In genomic region chr1:228341450-228341813, GRCh38 we compare ENCODE assay signal across 29 cellular contexts.
DNase-seq lines count a peak whose midpoint lies in the region; ATAC-seq, FAIRE-seq and TF ChIP-seq lines count a peak whose summit lies in the region.
"Had no signal": no experiment of that assay in that cellular context is flagged by ENCODE, and none has a peak within 500 bp of the region (broad histone marks: within the 10 kb centered on the region; RNA-seq: fewer than 3 reads in every experiment).

No MANE protein-coding gene starts in this region.

- peak; percentile 10 for DNase-seq in activated CD8-positive, alpha-beta memory T cell treated with anti-CD3 and anti-CD28 coated beads, Interleukin-2, amount 50 U/mL, for 4 hours
- DNase-seq in activated CD8-positive, alpha-beta memory T cell treated with anti-CD3 and anti-CD28 coated beads for 24 hours: no peak
- DNase-seq in adrenal gland: peak in 4 of 7 donors; percentile 4 to 16 (median 4)
- peak; percentile 56 for DNase-seq in kidney
- DNase-seq in psoas muscle: peak; percentile 9 to 50
- DNase-seq in activated CD4-positive, alpha-beta memory T cell treated with anti-CD3 and anti-CD28 coated beads for 36 hours: no peak
- DNase-seq in COLO668 (lab: John Stamatoyannopoulos, UW; ENCODE audit: unreplicated experiment): no peak
- DNase-seq: activated CD8-positive, alpha-beta memory T cell treated with anti-CD3 and anti-CD28 coated beads, Interleukin-2, amount 10 ng/mL, durations not matched to agents 7 days and 5 days; anterior cingulate cortex; CD4-positive, CD25-positive, alpha-beta regulatory T cell; effector memory CD4-positive, alpha-beta T cell; midbrain; naive B cell; NCI-H2107; NCI-H446 treated with DMSO at 0.1 percent for 48 hours; occipital lobe; stimulated activated CD4-positive, alpha-beta T cell treated with anti-CD3 and anti-CD28 coated beads, Interleukin-2, amount 100 ng/mL, for 24 hours had no signal

- peaks cover 9% of the 10 kb centered on the region for H3K9me3 Mint-ChIP-seq in activated CD4-positive, alpha-beta memory T cell treated with anti-CD3 and anti-CD28 coated beads for 36 hours
- H3K9me3 Mint-ChIP-seq: stimulated activated naive CD8-positive, alpha-beta T cell treated with anti-CD3 and anti-CD28 coated beads, Interleukin-15, Interleukin-2, amounts not matched to agents 100 ng/mL and 50 ng/mL, for 24 hours had no signal

- no peak for TF ChIP-seq POLR2A in adrenal gland (IDR thresholded peaks at IDR 0.05)

- no peaks in the 10 kb centered on the region for H3K36me3 ChIP-seq in adrenal gland (replicated peaks in 1 of 2)
- H3K36me3 ChIP-seq in kidney (ENCODE audit: control insufficient read depth in 1 of 2, insufficient read depth in 2 of 2, low read length in 2 of 2): peaks cover 10 to 14% of the 10 kb centered on the region in 2 donors
- H3K36me3 ChIP-seq in psoas muscle (ENCODE audit: insufficient read depth in 1 of 2, low read depth in 1 of 2): peaks cover 4 to 98% of the 10 kb centered on the region in 2 donors
- H3K36me3 ChIP-seq: HAP-1, SJCRH30, thoracic aorta had no signal

- CTCF ChIA-PET in activated CD4-positive, alpha-beta memory T cell treated with anti-CD3 and anti-CD28 coated beads for 36 hours (lab: Charles Lee): no interaction called here

- H3K27ac ChIP-seq in adrenal gland (no peak overlapping the region), kidney (ENCODE audit: low read depth in 2 of 2, low read length in 2 of 2) (no peak overlapping the region), psoas muscle (no peak overlapping the region)
- H3K27ac ChIP-seq: SJCRH30, thoracic aorta had no signal

- TF ChIP-seq CTCF in adrenal gland (IDR thresholded peaks at IDR 0.05) (no peak), kidney (IDR thresholded peaks at IDR 0.05; ENCODE audit: borderline replicate concordance, extremely low read depth, insufficient read depth) (no peak), psoas muscle (IDR thresholded peaks at IDR 0.05) (no peak)

- H3K27ac Mint-ChIP-seq in activated CD4-positive, alpha-beta memory T cell treated with anti-CD3 and anti-CD28 coated beads for 36 hours: no peak overlapping the region
- H3K27ac Mint-ChIP-seq: activated CD4-positive, alpha-beta T cell treated with anti-CD3 and anti-CD28 coated beads, Interleukin-2, amount 10 ng/mL, durations not matched to agents 7 days and 5 days; activated CD8-positive, alpha-beta memory T cell treated with anti-CD3 and anti-CD28 coated beads, Interleukin-2, amount 10 ng/mL, durations not matched to agents 7 days and 5 days; activated naive CD4-positive, alpha-beta T cell treated with anti-CD3 and anti-CD28 coated beads, Interleukin-2, amount 10 ng/mL, durations not matched to agents 7 days and 5 days; CD4-positive, CD25-positive, alpha-beta regulatory T cell; naive B cell; stimulated activated naive CD8-positive, alpha-beta T cell treated with anti-CD3 and anti-CD28 coated beads, Interleukin-15, Interleukin-2, amounts not matched to agents 100 ng/mL and 50 ng/mL, for 24 hours; T-cell had no signal

- H3K36me3 Mint-ChIP-seq in activated CD4-positive, alpha-beta memory T cell treated with anti-CD3 and anti-CD28 coated beads for 36 hours: peaks cover 2% of the 10 kb centered on the region
- H3K36me3 Mint-ChIP-seq: activated CD8-positive, alpha-beta memory T cell treated with anti-CD3 and anti-CD28 coated beads, Interleukin-2, amount 10 ng/mL, durations not matched to agents 7 days and 5 days; naive B cell had no signal

- H3K4me3 Mint-ChIP-seq in activated CD4-positive, alpha-beta memory T cell treated with anti-CD3 and anti-CD28 coated beads for 36 hours: no peak overlapping the region
- H3K4me3 Mint-ChIP-seq: activated CD4-positive, alpha-beta T cell treated with anti-CD3 and anti-CD28 coated beads, Interleukin-2, amount 10 ng/mL, durations not matched to agents 7 days and 5 days; activated CD8-positive, alpha-beta memory T cell treated with anti-CD3 and anti-CD28 coated beads, Interleukin-2, amount 10 ng/mL, durations not matched to agents 7 days and 5 days; activated naive CD4-positive, alpha-beta T cell treated with anti-CD3 and anti-CD28 coated beads, Interleukin-2, amount 10 ng/mL, durations not matched to agents 7 days and 5 days; CD4-positive, CD25-positive, alpha-beta regulatory T cell; naive B cell; stimulated activated naive CD8-positive, alpha-beta T cell treated with anti-CD3 and anti-CD28 coated beads, Interleukin-15, Interleukin-2, amounts not matched to agents 100 ng/mL and 50 ng/mL, for 24 hours; T-cell had no signal

- no peak for ATAC-seq in psoas muscle
- ATAC-seq in SK-N-SH treated with all-trans-retinoic acid at 6 μM for 48 hours: no peak
- ATAC-seq: activated CD8-positive, alpha-beta memory T cell treated with anti-CD3 and anti-CD28 coated beads, Interleukin-2, amount 10 ng/mL, durations not matched to agents 7 days and 5 days; T-cell had no signal

- intact Hi-C loops in adrenal gland (cut with DNase I) (no loop called here), kidney (cut with DNase I) (no loop called here), psoas muscle (cut with DNase I) (no loop called here)
- intact Hi-C loops in activated CD4-positive, alpha-beta memory T cell treated with anti-CD3 and anti-CD28 coated beads for 36 hours (cut with micrococcal nuclease): no loop called here

- H3K4me3 ChIP-seq in adrenal gland: no peak overlapping the region
- no peak overlapping the region for H3K4me3 ChIP-seq in kidney (ENCODE audit: low read length in 2 of 2)
- no peak overlapping the region for H3K4me3 ChIP-seq in psoas muscle
- H3K4me3 ChIP-seq: HAP-1, SJCRH30, thoracic aorta had no signal

- POLR2A ChIA-PET in activated CD4-positive, alpha-beta memory T cell treated with anti-CD3 and anti-CD28 coated beads for 36 hours (lab: Charles Lee): no interaction called here

- H3K9ac ChIP-seq in kidney (ENCODE audit: low read length in 2 of 2): no peak overlapping the region

- H3K27me3 ChIP-seq in adrenal gland: no peaks in the 10 kb centered on the region
- no peaks in the 10 kb centered on the region for H3K27me3 ChIP-seq in psoas muscle (ENCODE audit: insufficient read depth in 3 of 3, low read length in 2 of 3)
- H3K27me3 ChIP-seq: SJCRH30 had no signal

- H3K9me3 ChIP-seq in adrenal gland (replicated peaks in 1 of 3): no peaks in the 10 kb centered on the region
- no peaks in the 10 kb centered on the region for H3K9me3 ChIP-seq in kidney (ENCODE audit: control insufficient read depth in 1 of 2, low read length in 2 of 2)
- H3K9me3 ChIP-seq in psoas muscle: no peaks in the 10 kb centered on the region
- H3K9me3 ChIP-seq: HAP-1, SJCRH30, thoracic aorta had no signal

- WGBS in adrenal gland, 4 donors: 85 to 90% (median 87%) methylated on average over 15 to 17 of the region's 17 CpGs
- 84 to 91% (median 85%) methylated on average over 17 of the region's 17 CpGs for WGBS in psoas muscle, 3 donors

- H3K4me1 ChIP-seq in adrenal gland (replicated peaks in 1 of 2) (no peaks in the 10 kb centered on the region), kidney (ENCODE audit: control insufficient read depth in 1 of 2, insufficient read depth in 1 of 2, low read depth in 1 of 2, low read length in 2 of 2) (no peaks in the 10 kb centered on the region), psoas muscle (peaks cover 10% of the 10 kb centered on the region)
- H3K4me1 ChIP-seq: HAP-1 had no signal

- H3K4me1 Mint-ChIP-seq in activated CD4-positive, alpha-beta memory T cell treated with anti-CD3 and anti-CD28 coated beads for 36 hours (ENCODE audit: low read depth): no peaks in the 10 kb centered on the region
- H3K4me1 Mint-ChIP-seq: activated CD8-positive, alpha-beta memory T cell treated with anti-CD3 and anti-CD28 coated beads, Interleukin-2, amount 10 ng/mL, durations not matched to agents 7 days and 5 days; naive B cell; T-cell had no signal

- no peaks in the 10 kb centered on the region for H3K27me3 Mint-ChIP-seq in activated CD4-positive, alpha-beta memory T cell treated with anti-CD3 and anti-CD28 coated beads for 36 hours
- H3K27me3 Mint-ChIP-seq: activated CD4-positive, alpha-beta T cell treated with anti-CD3 and anti-CD28 coated beads, Interleukin-2, amount 10 ng/mL, durations not matched to agents 7 days and 5 days; activated CD8-positive, alpha-beta memory T cell treated with anti-CD3 and anti-CD28 coated beads, Interleukin-2, amount 10 ng/mL, durations not matched to agents 7 days and 5 days; activated naive CD4-positive, alpha-beta T cell treated with anti-CD3 and anti-CD28 coated beads, Interleukin-2, amount 10 ng/mL, durations not matched to agents 7 days and 5 days; CD4-positive, CD25-positive, alpha-beta regulatory T cell; naive B cell; stimulated activated naive CD8-positive, alpha-beta T cell treated with anti-CD3 and anti-CD28 coated beads, Interleukin-15, Interleukin-2, amounts not matched to agents 100 ng/mL and 50 ng/mL, for 24 hours; T-cell had no signal

- FAIRE-seq in kidney (lab: Jason Lieb, UNC): no peak
- FAIRE-seq: bronchial epithelial cell, colon, D721Med, urothelium cell line had no signal

TF ChIP-seq in SK-N-SH treated with all-trans-retinoic acid at 6 μM for 48 hours, 23 proteins besides CTCF, POLR2A, EP300 and RAD21 (continues in another document):
- TF ChIP-seq ISL1 (CRISPR knock-in tag; IDR thresholded peaks at IDR 0.05) (no peak), ESRRG (CRISPR knock-in tag; IDR thresholded peaks at IDR 0.05) (no peak), PATZ1 (CRISPR knock-in tag; IDR thresholded peaks at IDR 0.05; ENCODE audit: borderline replicate concordance) (no peak)

Comparison
In these comparisons a context has a peak if more than half of its experiments do, and no peak if none do; other contexts are left out.
1. DNase-seq: peak in activated CD8-positive, alpha-beta memory T cell treated with anti-CD3 and anti-CD28 coated beads, Interleukin-2, amount 50 U/mL, for 4 hours (single experiment), adrenal gland (4 of 7), kidney (single experiment) and psoas muscle (2 of 2); none in activated CD8-positive, alpha-beta memory T cell treated with anti-CD3 and anti-CD28 coated beads for 24 hours (single experiment), activated CD4-positive, alpha-beta memory T cell treated with anti-CD3 and anti-CD28 coated beads for 36 hours (single experiment) and COLO668 (single experiment).